Comparison of ENCODE assay signal across 9 cellular contexts in the genomic region with DNA sequence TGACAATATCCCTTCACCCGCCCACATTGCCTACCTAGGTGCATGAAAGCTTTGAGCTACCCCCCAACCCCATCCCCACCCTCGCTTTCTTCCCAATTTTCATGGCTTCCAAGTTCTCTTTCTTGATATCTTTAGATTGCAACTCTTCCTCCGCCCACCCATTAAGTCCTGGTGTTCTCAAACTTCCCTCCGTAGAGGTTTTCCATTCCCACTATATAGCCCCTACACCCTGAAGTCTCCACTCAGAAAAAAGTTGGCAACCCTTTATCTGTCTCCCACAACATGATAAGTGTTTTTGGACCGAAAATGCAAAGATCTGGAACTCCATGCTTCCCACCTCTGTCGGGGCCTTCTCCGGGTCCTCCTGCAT. TPM values are rescaled to one million over a fixed set of nuclear protein-coding genes. Genes with fewer than 3 reads are reported as not detected.
A peak's percentile ranks its signal among the peaks of the same experiment; 100 is the strongest.
DNase-seq lines count a peak whose midpoint lies in the region; ATAC-seq, FAIRE-seq and TF ChIP-seq lines count a peak whose summit lies in the region.
"Had no signal": no experiment of that assay in that cellular context is flagged by ENCODE, and none has a peak within 500 bp of the region (broad histone marks: within the 10 kb centered on the region; RNA-seq: fewer than 3 reads in every experiment).

No MANE protein-coding gene starts in this region.

- no peaks in the 10 kb centered on the region for H3K27me3 Mint-ChIP-seq in activated T-helper 17 cell treated with anti-CD3 and anti-CD28 coated beads, Interleukin-2, amount 50 U/mL, for 72 hours

- FAIRE-seq in H54 (lab: Jason Lieb, UNC), result no peak

- DNase-seq in HT-29 (ENCODE audit: low spot score) (peak; percentile 12), NCI-H2196 treated with DMSO at 0.1 percent for 48 hours (lab: John Stamatoyannopoulos, UW; ENCODE audit: unreplicated experiment) (no peak), NCI-H1436 (lab: John Stamatoyannopoulos, UW) (no peak), H54 (ENCODE audit: insufficient read length, low spot score) (no peak), NCI-H446 treated with DMSO at 0.1 percent for 48 hours (lab: John Stamatoyannopoulos, UW) (no peak)
- DNase-seq in stimulated activated effector memory CD8-positive, alpha-beta T cell treated with anti-CD3 and anti-CD28 coated beads, Interleukin-12 subunit alpha, Interleukin-12 subunit beta, amount 100 ng/mL, for 72 hours (ENCODE audit: low spot score in 2 of 2), result no peak

- peak overlapping the region; percentile 89 for H3K4me3 Mint-ChIP-seq in activated T-helper 17 cell treated with anti-CD3 and anti-CD28 coated beads, Interleukin-2, amount 50 U/mL, for 72 hours
- peak overlapping the region; percentile 84 for H3K4me3 Mint-ChIP-seq in stimulated activated effector memory CD8-positive, alpha-beta T cell treated with anti-CD3 and anti-CD28 coated beads, Interleukin-12 subunit alpha, Interleukin-12 subunit beta, amount 100 ng/mL, for 72 hours

- H3K4me1 Mint-ChIP-seq in activated T-helper 17 cell treated with anti-CD3 and anti-CD28 coated beads, Interleukin-2, amount 50 U/mL, for 72 hours, result peaks cover 12% of the 10 kb centered on the region
- H3K4me1 Mint-ChIP-seq in stimulated activated effector memory CD8-positive, alpha-beta T cell treated with anti-CD3 and anti-CD28 coated beads, Interleukin-12 subunit alpha, Interleukin-12 subunit beta, amount 100 ng/mL, for 72 hours, result peaks cover 18% of the 10 kb centered on the region

- TF ChIP-seq POLR2A in H54 (IDR thresholded peaks at IDR 0.05; ENCODE audit: low read depth, low read length), result no peak

- no peak for ATAC-seq in activated T-helper 17 cell treated with anti-CD3 and anti-CD28 coated beads, Interleukin-2, amount 50 U/mL, for 72 hours (replicated peaks)
- no peak for ATAC-seq in stimulated activated effector memory CD8-positive, alpha-beta T cell treated with anti-CD3 and anti-CD28 coated beads, Interleukin-12 subunit alpha, Interleukin-12 subunit beta, amount 100 ng/mL, for 72 hours

- H3K36me3 Mint-ChIP-seq in activated T-helper 17 cell treated with anti-CD3 and anti-CD28 coated beads, Interleukin-2, amount 50 U/mL, for 72 hours (ENCODE audit: low read depth), result no peaks in the 10 kb centered on the region
- peaks cover 4% of the 10 kb centered on the region for H3K36me3 Mint-ChIP-seq in stimulated activated effector memory CD8-positive, alpha-beta T cell treated with anti-CD3 and anti-CD28 coated beads, Interleukin-12 subunit alpha, Interleukin-12 subunit beta, amount 100 ng/mL, for 72 hours

- H3K9me3 Mint-ChIP-seq in activated T-helper 17 cell treated with anti-CD3 and anti-CD28 coated beads, Interleukin-2, amount 50 U/mL, for 72 hours, result no peaks in the 10 kb centered on the region
- no peaks in the 10 kb centered on the region for H3K9me3 Mint-ChIP-seq in stimulated activated effector memory CD8-positive, alpha-beta T cell treated with anti-CD3 and anti-CD28 coated beads, Interleukin-12 subunit alpha, Interleukin-12 subunit beta, amount 100 ng/mL, for 72 hours

- H3K27ac Mint-ChIP-seq in activated T-helper 17 cell treated with anti-CD3 and anti-CD28 coated beads, Interleukin-2, amount 50 U/mL, for 72 hours, result peak overlapping the region; percentile 80
- peak overlapping the region; percentile 88 for H3K27ac Mint-ChIP-seq in stimulated activated effector memory CD8-positive, alpha-beta T cell treated with anti-CD3 and anti-CD28 coated beads, Interleukin-12 subunit alpha, Interleukin-12 subunit beta, amount 100 ng/mL, for 72 hours

- H3K4me3 ChIP-seq in iPS-11a (ENCODE audit: low read depth, low read length), result peak overlapping the region; percentile 62

RNA-seq across cellular contexts. Expression of a gene that starts 0.6 kb away (rescaled TPM):
- 1.4 and 1.5 TPM in 2 replicates for total RNA-seq in HT-29 (2014; rRNA removed; shearing (Covaris generic))
- total RNA-seq in activated T-helper 17 cell treated with anti-CD3 and anti-CD28 coated beads, Interleukin-2, amount 50 U/mL, for 72 hours, result 1 to 10 TPM in 1 of 2 donors, under 1 TPM in 1; 0.82 to 1.1 TPM

RNA-seq across cellular contexts. Expression of a gene that starts 3.9 kb away (rescaled TPM):
- not detected in 2 replicates for total RNA-seq in HT-29 (2014; rRNA removed; shearing (Covaris generic))
- total RNA-seq in activated T-helper 17 cell treated with anti-CD3 and anti-CD28 coated beads, Interleukin-2, amount 50 U/mL, for 72 hours, result not detected

RNA-seq across cellular contexts. Expression of a gene that starts 12.4 kb away (rescaled TPM):
- total RNA-seq in HT-29 (2014; rRNA removed; shearing (Covaris generic)), result not detected in 2 replicates
- total RNA-seq in activated T-helper 17 cell treated with anti-CD3 and anti-CD28 coated beads, Interleukin-2, amount 50 U/mL, for 72 hours, result not detected
- total RNA-seq: esophagus mucosa had no signal

RNA-seq across cellular contexts. Expression of a gene that starts 17.4 kb away (rescaled TPM):
- total RNA-seq in HT-29 (2014; rRNA removed; shearing (Covaris generic)), result 32.9 and 53.4 TPM in 2 replicates
- 100 to 1,000 TPM in 1 of 2 donors, 10 to 100 TPM in 1; 49.6 to 104 TPM for total RNA-seq in activated T-helper 17 cell treated with anti-CD3 and anti-CD28 coated beads, Interleukin-2, amount 50 U/mL, for 72 hours

RNA-seq across cellular contexts. Expression of a gene that starts 22.3 kb away (rescaled TPM):
- 0.18 and 0.89 TPM in 2 replicates for total RNA-seq in HT-29 (2014; rRNA removed; shearing (Covaris generic))
- under 1 TPM; 0.45 to 0.50 TPM for total RNA-seq in activated T-helper 17 cell treated with anti-CD3 and anti-CD28 coated beads, Interleukin-2, amount 50 U/mL, for 72 hours
